35 cellular contexts compared by ENCODE assay signal in the genomic region with DNA sequence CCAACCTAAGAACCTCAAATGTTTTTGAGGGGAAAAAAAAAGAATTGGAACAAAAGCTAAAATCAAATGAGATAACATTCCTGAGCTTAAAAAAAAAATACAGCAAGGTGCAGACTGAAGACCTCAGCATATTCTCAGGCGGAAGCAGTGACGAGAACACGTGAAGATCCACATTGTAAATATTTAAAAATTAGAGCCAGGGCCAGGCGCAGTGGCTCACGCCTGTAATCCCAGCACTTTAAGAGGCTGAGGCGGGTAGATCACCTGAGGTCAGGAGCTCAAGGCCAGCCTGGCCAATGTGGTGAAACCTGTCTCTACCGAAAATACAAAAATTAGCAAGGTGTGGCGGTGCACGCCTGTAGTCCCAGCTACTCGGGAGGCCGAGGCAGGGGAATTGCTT.
"Had no signal": no experiment of that assay in that cellular context is flagged by ENCODE, and none has a peak within 500 bp of the region (broad histone marks: within the 10 kb centered on the region; RNA-seq: fewer than 3 reads in every experiment).

No MANE protein-coding gene starts in this region.

- H3K27ac Mint-ChIP-seq: activated B cell treated with CpG ODN at 0.5 μM for 24 hours; activated CD8-positive, alpha-beta memory T cell treated with anti-CD3 and anti-CD28 coated beads, Interleukin-2, amount 10 ng/mL, durations not matched to agents 7 days and 5 days; activated CD8-positive, alpha-beta T cell treated with anti-CD3 and anti-CD28 coated beads, Interleukin-2, amount 10 ng/mL, durations not matched to agents 7 days and 5 days; activated naive CD4-positive, alpha-beta T cell treated with anti-CD3 and anti-CD28 coated beads for 36 hours; activated naive CD4-positive, alpha-beta T cell treated with anti-CD3 and anti-CD28 coated beads, Interleukin-2, amount 50 U/mL, for 24 hours; activated naive CD8-positive, alpha-beta T cell treated with anti-CD3 and anti-CD28 coated beads for 36 hours; activated naive CD8-positive, alpha-beta T cell treated with anti-CD3 and anti-CD28 coated beads, Interleukin-2, amount 50 U/mL, for 24 hours; activated T-helper 1 cell treated with anti-CD3 and anti-CD28 coated beads, Interleukin-12 subunit alpha, Interleukin-12 subunit beta, Interleukin-2, Interleukin-4 antibody, amounts not matched to agents 30 ng/mL and 10 ng/mL and 1 ng/mL, durations not matched to agents 14 hours and 24 hours and 36 hours; activated T-helper 2 cell treated with anti-CD3 and anti-CD28 coated beads, Interferon-gamma antibody, Interleukin-2, Interleukin-4, amounts not matched to agents 10 μg/mL and 5 μg/mL and 100 μg/mL, durations not matched to agents 14 hours and 24 hours and 36 hours; dendritic cell treated with granulocyte-macrophage colony-stimulating factor and Interleukin-4, amounts not matched to agents 40 ng/mL and 50 ng/mL, for 4 days; endodermal cell had no signal

- H3K27ac ChIP-seq: adrenal gland, body of pancreas, coronary artery, dorsolateral prefrontal cortex, esophagus muscularis mucosa, foreskin keratinocyte, gastrocnemius medialis, WERI-Rb-1 had no signal

- H3K4me3 Mint-ChIP-seq: activated B cell treated with CpG ODN at 0.5 μM for 24 hours; activated CD8-positive, alpha-beta memory T cell treated with anti-CD3 and anti-CD28 coated beads, Interleukin-2, amount 10 ng/mL, durations not matched to agents 7 days and 5 days; activated CD8-positive, alpha-beta T cell treated with anti-CD3 and anti-CD28 coated beads, Interleukin-2, amount 10 ng/mL, durations not matched to agents 7 days and 5 days; activated naive CD4-positive, alpha-beta T cell treated with anti-CD3 and anti-CD28 coated beads for 36 hours; activated naive CD4-positive, alpha-beta T cell treated with anti-CD3 and anti-CD28 coated beads, Interleukin-2, amount 50 U/mL, for 24 hours; activated naive CD8-positive, alpha-beta T cell treated with anti-CD3 and anti-CD28 coated beads for 36 hours; activated naive CD8-positive, alpha-beta T cell treated with anti-CD3 and anti-CD28 coated beads, Interleukin-2, amount 50 U/mL, for 24 hours; activated T-helper 1 cell treated with anti-CD3 and anti-CD28 coated beads, Interleukin-12 subunit alpha, Interleukin-12 subunit beta, Interleukin-2, Interleukin-4 antibody, amounts not matched to agents 30 ng/mL and 10 ng/mL and 1 ng/mL, durations not matched to agents 14 hours and 24 hours and 36 hours; dendritic cell treated with granulocyte-macrophage colony-stimulating factor and Interleukin-4, amounts not matched to agents 40 ng/mL and 50 ng/mL, for 4 days; endodermal cell had no signal

- H3K27me3 ChIP-seq: adrenal gland, body of pancreas, dorsolateral prefrontal cortex, esophagus muscularis mucosa, foreskin keratinocyte, gastrocnemius medialis had no signal

- H3K9me3 ChIP-seq: adrenal gland, body of pancreas, esophagus muscularis mucosa, gastrocnemius medialis had no signal

- DNase-seq: activated B cell treated with CpG ODN at 0.5 μM for 24 hours; activated CD4-positive, alpha-beta T cell treated with anti-CD3 and anti-CD28 coated beads for 48 hours; activated CD4-positive, alpha-beta T cell treated with anti-CD3 and anti-CD28 coated beads, Interleukin-2, amount 50 U/mL, for 1 hour; activated CD4-positive, alpha-beta T cell treated with anti-CD3 and anti-CD28 coated beads, Interleukin-2, amount 50 U/mL, for 48 hours; activated CD8-positive, alpha-beta memory T cell treated with anti-CD3 and anti-CD28 coated beads, Interleukin-2, amount 10 ng/mL, durations not matched to agents 7 days and 5 days; activated CD8-positive, alpha-beta memory T cell treated with anti-CD3 and anti-CD28 coated beads, Interleukin-2, amount 50 U/mL, for 4 hours; activated CD8-positive, alpha-beta T cell treated with anti-CD3 and anti-CD28 coated beads, Interleukin-2, amount 10 ng/mL, durations not matched to agents 7 days and 5 days; activated effector memory CD4-positive, alpha-beta T cell treated with anti-CD3 and anti-CD28 coated beads, Interleukin-2, amount 50 U/mL, for 16 hours; activated naive CD4-positive, alpha-beta T cell treated with anti-CD3 and anti-CD28 coated beads for 36 hours; activated naive CD8-positive, alpha-beta T cell treated with anti-CD3 and anti-CD28 coated beads for 36 hours; activated naive CD8-positive, alpha-beta T cell treated with anti-CD3 and anti-CD28 coated beads, Interleukin-2, amount 50 U/mL, for 24 hours; activated T-cell treated with anti-CD3 and anti-CD28 coated beads, Interleukin-2, amount 50 U/mL, for 1 hour; activated T-cell treated with anti-CD3 and anti-CD28 coated beads, Interleukin-2, amount 50 U/mL, for 48 hours; adrenal gland; amygdala; aorta; body of pancreas; caudate nucleus; cerebellar nuclear complex; dorsolateral prefrontal cortex; effector memory CD4-positive, alpha-beta T cell; endodermal cell; erythroblast; foreskin keratinocyte; gastrocnemius medialis; glutamatergic neuron; T-helper 1 cell; T1000; WERI-Rb-1 had no signal

- H3K4me1 ChIP-seq: adrenal gland, body of pancreas, esophagus muscularis mucosa, foreskin keratinocyte, gastrocnemius medialis had no signal

- H3K27me3 Mint-ChIP-seq: activated B cell treated with CpG ODN at 0.5 μM for 24 hours; activated CD8-positive, alpha-beta memory T cell treated with anti-CD3 and anti-CD28 coated beads, Interleukin-2, amount 10 ng/mL, durations not matched to agents 7 days and 5 days; activated naive CD4-positive, alpha-beta T cell treated with anti-CD3 and anti-CD28 coated beads, Interleukin-2, amount 50 U/mL, for 24 hours; activated naive CD8-positive, alpha-beta T cell treated with anti-CD3 and anti-CD28 coated beads for 36 hours; activated naive CD8-positive, alpha-beta T cell treated with anti-CD3 and anti-CD28 coated beads, Interleukin-2, amount 50 U/mL, for 24 hours; dendritic cell treated with granulocyte-macrophage colony-stimulating factor and Interleukin-4, amounts not matched to agents 40 ng/mL and 50 ng/mL, for 4 days had no signal

- H3K9me3 Mint-ChIP-seq: activated B cell treated with CpG ODN at 0.5 μM for 24 hours; activated naive CD4-positive, alpha-beta T cell treated with anti-CD3 and anti-CD28 coated beads for 36 hours; activated naive CD4-positive, alpha-beta T cell treated with anti-CD3 and anti-CD28 coated beads, Interleukin-2, amount 50 U/mL, for 24 hours; activated naive CD8-positive, alpha-beta T cell treated with anti-CD3 and anti-CD28 coated beads for 36 hours; activated naive CD8-positive, alpha-beta T cell treated with anti-CD3 and anti-CD28 coated beads, Interleukin-2, amount 50 U/mL, for 24 hours; activated T-helper 1 cell treated with anti-CD3 and anti-CD28 coated beads, Interleukin-12 subunit alpha, Interleukin-12 subunit beta, Interleukin-2, Interleukin-4 antibody, amounts not matched to agents 30 ng/mL and 10 ng/mL and 1 ng/mL, durations not matched to agents 14 hours and 24 hours and 36 hours; activated T-helper 2 cell treated with anti-CD3 and anti-CD28 coated beads, Interferon-gamma antibody, Interleukin-2, Interleukin-4, amounts not matched to agents 10 μg/mL and 5 μg/mL and 100 μg/mL, durations not matched to agents 14 hours and 24 hours and 36 hours; dendritic cell treated with granulocyte-macrophage colony-stimulating factor and Interleukin-4, amounts not matched to agents 40 ng/mL and 50 ng/mL, for 4 days; endodermal cell had no signal

- H3K4me3 ChIP-seq: adrenal gland, body of pancreas, coronary artery, dorsolateral prefrontal cortex, esophagus muscularis mucosa, gastrocnemius medialis had no signal

- H3K4me1 Mint-ChIP-seq: activated B cell treated with CpG ODN at 0.5 μM for 24 hours; activated CD8-positive, alpha-beta memory T cell treated with anti-CD3 and anti-CD28 coated beads, Interleukin-2, amount 10 ng/mL, durations not matched to agents 7 days and 5 days; activated naive CD8-positive, alpha-beta T cell treated with anti-CD3 and anti-CD28 coated beads for 36 hours; endodermal cell had no signal
